30 cellular contexts compared by ENCODE assay signal in the genomic region with DNA sequence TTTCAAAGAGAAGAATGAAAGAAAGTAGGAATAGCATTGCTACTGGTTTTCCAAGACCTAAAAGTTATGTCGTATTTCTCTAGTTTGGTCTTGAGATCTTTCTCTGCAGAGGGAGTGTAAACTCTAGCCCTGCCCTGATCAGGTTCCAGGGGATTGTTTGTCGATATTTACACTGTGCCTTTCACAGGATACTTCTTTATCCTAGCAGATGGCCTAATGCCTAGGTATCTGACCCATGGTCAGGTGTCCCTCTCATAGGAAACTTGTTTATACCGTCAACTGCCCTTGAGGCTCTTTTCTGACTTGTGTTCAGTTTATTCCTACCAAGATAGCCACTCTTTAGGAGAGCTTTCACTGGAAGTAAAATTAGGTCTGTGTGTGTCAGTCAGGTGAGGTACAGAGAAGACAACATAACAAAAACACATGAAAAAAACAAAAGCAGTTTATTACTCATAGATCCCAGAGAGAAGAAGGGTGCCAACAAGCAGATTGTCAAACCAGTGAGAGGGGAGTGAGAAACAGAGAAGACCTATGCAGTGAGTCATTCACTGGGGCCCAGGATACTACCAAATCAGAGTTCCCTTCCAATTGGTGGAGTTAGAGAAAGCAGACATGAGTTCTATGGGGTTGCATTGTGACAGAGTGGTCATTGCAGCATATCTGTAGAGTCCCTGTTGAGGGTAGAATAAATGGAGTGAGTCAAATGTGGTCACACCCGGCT. TPM values are rescaled to one million over a fixed set of nuclear protein-coding genes. Genes with fewer than 3 reads are reported as not detected.
DNase-seq lines count a peak whose midpoint lies in the region; ATAC-seq, FAIRE-seq and TF ChIP-seq lines count a peak whose summit lies in the region.
"Had no signal": no experiment of that assay in that cellular context is flagged by ENCODE, and none has a peak within 500 bp of the region (broad histone marks: within the 10 kb centered on the region; RNA-seq: fewer than 3 reads in every experiment).

No MANE protein-coding gene starts in this region.

- peak; percentile 61 for ATAC-seq in HepG2
- ATAC-seq: CD8-positive, alpha-beta T cell; left colon; SK-N-SH treated with all-trans-retinoic acid at 6 μM for 48 hours; T-helper 17 cell had no signal

- H2AFZ ChIP-seq in HepG2 (ENCODE audit: low read length) (no peak overlapping the region), MM.1S (ENCODE audit: low read length) (no peak overlapping the region)

- FAIRE-seq in HepG2 (lab: Jason Lieb, UNC) = no peak
- FAIRE-seq in GM12892 (lab: Jason Lieb, UNC) = no peak

- DNase-seq in NCI-H748 (lab: John Stamatoyannopoulos, UW; ENCODE audit: unreplicated experiment) (peak; percentile 25), NCI-H748 treated with DMSO at 0.1 percent for 48 hours (lab: John Stamatoyannopoulos, UW) (no peak), ELR (ENCODE audit: low read depth) (peak; percentile 5), HepG2 (ENCODE audit: low spot score) (no peak), MM.1S (no peak), cerebellar cortex (ENCODE audit: low spot score) (no peak), GM12892 (ENCODE audit: insufficient read length) (no peak)
- DNase-seq: 8988T; activated CD4-positive, alpha-beta T cell treated with anti-CD3 and anti-CD28 coated beads for 1 hour; activated CD8-positive, alpha-beta memory T cell treated with anti-CD3 and anti-CD28 coated beads for 24 hours; activated gamma-delta T cell treated with Interleukin-2 at 50 U/mL for 16 hours; AML-193; CD8-positive, alpha-beta T cell; DMS153; foreskin melanocyte; GDM1; H9; Kasumi-1; left colon; mesenchymal stem cell; NCI-H2081 treated with DMSO at 0.1 percent for 48 hours; NCI-H345; NCI-H774; posterior cingulate gyrus; sigmoid colon; stimulated activated naive CD4-positive, alpha-beta T cell; T-helper 17 cell had no signal

- CTCF ChIA-PET in HepG2 (lab: Yijun Ruan, JAX; ENCODE audit: low intra/inter-chr PET ratio, low total read pairs) = no interaction called here

- TF ChIP-seq POLR2A in HepG2 (IDR thresholded peaks at IDR 0.05; ENCODE audit: insufficient read depth in 1 of 2, low read depth in 2 of 2, low read length in 2 of 2) (no peak), GM12892 (IDR thresholded peaks at IDR 0.05; ENCODE audit: low read depth, low read length) (no peak)

- H3K4me1 ChIP-seq in HepG2 (ENCODE audit: insufficient read depth, low read length) (peaks cover 38% of the 10 kb centered on the region), MM.1S (ENCODE audit: low read length) (no peaks in the 10 kb centered on the region)
- H3K4me1 ChIP-seq: sigmoid colon had no signal

- TF ChIP-seq EP300 in HepG2 (IDR thresholded peaks at IDR 0.05; ENCODE audit: low read depth in 2 of 2, low read length in 2 of 2) (no peak), HepG2 (CRISPR knock-in tag; IDR thresholded peaks at IDR 0.05; ENCODE audit: borderline replicate concordance) (no peak)

- no peak for TF ChIP-seq RAD21 in HepG2 (CRISPR knock-in tag; IDR thresholded peaks at IDR 0.05)

- H3K27ac ChIP-seq in VCaP = 0 out of 2 replicates have a peak overlapping the region, but pooled peaks have one; percentile 15
- H3K27ac ChIP-seq in HepG2 (ENCODE audit: extremely low read length, insufficient read depth, low read length) = peak overlapping the region; percentile 43
- no peak overlapping the region for H3K27ac ChIP-seq in MM.1S (ENCODE audit: low read length)
- H3K27ac ChIP-seq: sigmoid colon, thoracic aorta had no signal

- in situ Hi-C loops in HepG2 (cut with HindIII; ENCODE audit: extremely low pct_ligation_motif_present, low pct_unique_long_range_greater_than_20kb) = no loop called here

- H3K79me2 ChIP-seq in HepG2 (ENCODE audit: insufficient read depth, low read length) (no peaks in the 10 kb centered on the region), MM.1S (ENCODE audit: low read length) (no peaks in the 10 kb centered on the region)

- H3K9me3 ChIP-seq in HepG2 (ENCODE audit: low read length) (no peaks in the 10 kb centered on the region), MM.1S (replicated peaks; ENCODE audit: insufficient read depth, low read length) (no peaks in the 10 kb centered on the region)
- H3K9me3 ChIP-seq: sigmoid colon, thoracic aorta had no signal

- H3K4me2 ChIP-seq in HepG2 (ENCODE audit: low read depth, low read length) (peak overlapping the region; percentile 33; the same call in 1 of the 2 replicates), MM.1S (ENCODE audit: low read depth, low read length) (no peak overlapping the region)

- BruUV-seq in HepG2 (replicated peaks; lab: Mats Ljungman, UMichigan) = no TSS peak

- H3K4me3 ChIP-seq in HepG2 (replicated peaks in 1 of 3; ENCODE audit: insufficient read depth in 1 of 3, low read depth in 2 of 3, low read length in 3 of 3) (no peak overlapping the region; a peak in 1 of 6 replicates), MM.1S (ENCODE audit: low read length) (no peak overlapping the region)
- H3K4me3 ChIP-seq: sigmoid colon, thoracic aorta had no signal

- no peaks in the 10 kb centered on the region for H3K36me3 ChIP-seq in HepG2 (replicated peaks in 1 of 2; ENCODE audit: control insufficient read depth in 1 of 2, insufficient read depth in 2 of 2, low read length in 2 of 2)
- H3K36me3 ChIP-seq in MM.1S (replicated peaks; ENCODE audit: insufficient read depth, low read length) = no peaks in the 10 kb centered on the region
- H3K36me3 ChIP-seq: sigmoid colon, thoracic aorta had no signal

- POLR2A ChIA-PET in HepG2 (lab: Yijun Ruan, JAX) = no interaction called here

- H3F3A ChIP-seq in MM.1S (ENCODE audit: insufficient read depth, low read length) = no peaks in the 10 kb centered on the region

- TF ChIP-seq CTCF in VCaP (conservative IDR thresholded peaks at IDR 0.05) (no peak), HepG2 (CRISPR knock-in tag; IDR thresholded peaks at IDR 0.05) (no peak), MM.1S (IDR thresholded peaks at IDR 0.05; ENCODE audit: low read length) (no peak)

- no peaks in the 10 kb centered on the region for H3K27me3 ChIP-seq in HepG2 (ENCODE audit: control insufficient read depth in 1 of 2, insufficient read depth in 2 of 2, low read length in 2 of 2)
- H3K27me3 ChIP-seq in MM.1S (replicated peaks; ENCODE audit: insufficient read depth, low read length) = no peaks in the 10 kb centered on the region
- H3K27me3 ChIP-seq: sigmoid colon had no signal

- H4K20me1 ChIP-seq in HepG2 (ENCODE audit: insufficient read depth, low read length) (no peaks in the 10 kb centered on the region), MM.1S (ENCODE audit: insufficient read depth, low read length) (no peaks in the 10 kb centered on the region)

- WGBS in HepG2 (ENCODE audit: low lambda C conversion rate) = 8% methylated on average over 3 of the region's 4 CpGs

- intact Hi-C loops in HepG2 (cut with micrococcal nuclease; ENCODE audit: unreplicated experiment) = no loop called here

- peak overlapping the region; percentile 34; the same call in 1 of the 2 replicates for H3K9ac ChIP-seq in HepG2 (ENCODE audit: insufficient read depth, low read depth, low read length)
- no peak overlapping the region for H3K9ac ChIP-seq in MM.1S (ENCODE audit: low read length)

- no peaks in the 10 kb centered on the region for H3K9me2 ChIP-seq in MM.1S (replicated peaks; ENCODE audit: insufficient read depth, low read length)

RNA-seq across cellular contexts. Expression of a gene that starts 40.6 kb away (rescaled TPM):
- total RNA-seq in HepG2 (2016; rRNA removed; fragmentation: Illumina TruSeq; extraction: Trizol) = 87.1 and 132 TPM in 2 replicates
- 17.9 and 19.0 TPM in 2 replicates for total RNA-seq in HepG2 (2016; cell fraction: cytosol; rRNA removed; fragmentation: Illumina TruSeq; extraction: Trizol; ENCODE audit: low read depth)
- 89.4 and 121 TPM in 2 replicates for total RNA-seq in HepG2 (2016; cell fraction: insoluble cytoplasmic fraction; rRNA removed; fragmentation: Illumina TruSeq; extraction: Trizol)
- total RNA-seq in HepG2 (2016; cell fraction: membrane; rRNA removed; fragmentation: Illumina TruSeq; extraction: Trizol) = 19.6 and 23.7 TPM in 2 replicates
- 149 TPM in 2 replicates for total RNA-seq in HepG2 (2016; cell fraction: nucleus; rRNA removed; fragmentation: Illumina TruSeq; extraction: Trizol)
- polyA plus RNA-seq in HepG2 (2011; rRNA removed) = 79.6 and 101 TPM in 2 replicates
- polyA plus RNA-seq in HepG2 (2011; cell fraction: cytosol; rRNA removed) = 22.1 and 35.2 TPM in 2 replicates
- polyA plus RNA-seq in HepG2 (2011; cell fraction: nucleus; rRNA removed) = 135 and 163 TPM in 2 replicates
- 50.9 and 69.8 TPM in 2 replicates for polyA plus RNA-seq in HepG2 (2012)
- 1.8 and 2.0 TPM in 2 replicates for polyA plus RNA-seq in HepG2 (2016; cell fraction: cytosol; fragmentation: Illumina TruSeq; extraction: Trizol; ENCODE audit: low read depth)
- polyA plus RNA-seq in HepG2 (2016; cell fraction: insoluble cytoplasmic fraction; fragmentation: Illumina TruSeq; extraction: Trizol; ENCODE audit: low read depth) = 88.5 and 93.2 TPM in 2 replicates
- polyA plus RNA-seq in HepG2 (2016; cell fraction: membrane; fragmentation: Illumina TruSeq; extraction: Trizol; ENCODE audit: low read depth) = 5.9 and 6.2 TPM in 2 replicates
- 129 and 143 TPM in 2 replicates for polyA plus RNA-seq in HepG2 (2016; cell fraction: nucleus; fragmentation: Illumina TruSeq; extraction: Trizol; ENCODE audit: insufficient read depth, low read depth)
- polyA minus RNA-seq in HepG2 (2011; rRNA and poly(A)+ RNA removed; ENCODE audit: low replicate concordance) = 26.6 and 41.3 TPM in 2 replicates
- 30.9 and 32.4 TPM in 2 replicates for polyA minus RNA-seq in HepG2 (2011; cell fraction: cytosol; rRNA and poly(A)+ RNA removed)
- polyA minus RNA-seq in HepG2 (2011; cell fraction: nucleus; rRNA and poly(A)+ RNA removed) = 381 and 407 TPM in 2 replicates
- 67.8 TPM for polyA plus RNA-seq in GM12892 (2012; ENCODE audit: missing spikeins)

Comparison
In these comparisons a context has a peak if more than half of its experiments do, and no peak if none do; other contexts are left out.
1. DNase-seq: peak in NCI-H748 (single experiment) and ELR (single experiment); none in NCI-H748 treated with DMSO at 0.1 percent for 48 hours (single experiment), HepG2 (single experiment), MM.1S (single experiment), cerebellar cortex (single experiment) and GM12892 (single experiment).